ENCODE assay signal across 8 cellular contexts in genomic region chr2:170816499-170817246, GRCh38. TPM values are rescaled to one million over a fixed set of nuclear protein-coding genes. Genes with fewer than 3 reads are reported as not detected.
DNase-seq lines count a peak whose midpoint lies in the region; ATAC-seq, FAIRE-seq and TF ChIP-seq lines count a peak whose summit lies in the region.

Gene GAD1 (plus strand): TSS chr2:170816887. CDS start chr2:170818592, 1,705 bp downstream.

- H3K9ac ChIP-seq in Karpas-422 (ENCODE audit: low read length) = peak within 1 kb of the TSS; percentile 48

- peaks cover 92% of the 10 kb centered on the region for H3K27me3 Mint-ChIP-seq in osteocyte (ENCODE audit: unreplicated experiment)

- peak; percentile 56 to 79 for ATAC-seq in A549
- peak; percentile 48 for ATAC-seq in GM18868 (IDR thresholded peaks at IDR 0.05; ENCODE audit: unreplicated experiment)
- peak; percentile 82 for ATAC-seq in Panc1
- peak; percentile 61 to 64 for ATAC-seq in upper lobe of left lung (ENCODE audit: low FRiP score in 2 of 2)

- no peak for TF ChIP-seq CTCF in A549 (IDR thresholded peaks at IDR 0.05)
- no peak for TF ChIP-seq CTCF in Panc1 (IDR thresholded peaks at IDR 0.05)
- TF ChIP-seq CTCF in osteocyte (IDR thresholded peaks at IDR 0.05) = no peak
- TF ChIP-seq CTCF in upper lobe of left lung (IDR thresholded peaks at IDR 0.05) = no peak

- H3K4me1 ChIP-seq in A549 (peaks cover 30% of the 10 kb centered on the region), Karpas-422 (ENCODE audit: low read length) (peaks cover 23% of the 10 kb centered on the region), Panc1 (ENCODE audit: control insufficient read depth, insufficient read depth, low read length) (peaks cover 10% of the 10 kb centered on the region), upper lobe of left lung (peaks cover 54 to 76% (median 63%) of the 10 kb centered on the region in 4 donors)

- no peaks in the 10 kb centered on the region for H3K9me3 Mint-ChIP-seq in osteocyte (ENCODE audit: unreplicated experiment)

- no TSS peak for BruUV-seq in Panc1 (replicated peaks; lab: Mats Ljungman, UMichigan)

- peaks cover 45% of the 10 kb centered on the region for H3K4me1 Mint-ChIP-seq in osteocyte (ENCODE audit: unreplicated experiment)

- no peaks in the 10 kb centered on the region for H3K36me3 Mint-ChIP-seq in osteocyte (ENCODE audit: unreplicated experiment)

- no peaks in the 10 kb centered on the region for H3K36me3 ChIP-seq in Karpas-422 (ENCODE audit: insufficient read depth, low read length)
- H3K36me3 ChIP-seq in Panc1 (ENCODE audit: control insufficient read depth, insufficient read depth, low read length) = no peaks in the 10 kb centered on the region; the same call in 1 of the 2 replicates
- H3K36me3 ChIP-seq in upper lobe of left lung = no peaks in the 10 kb centered on the region

- TF ChIP-seq POLR2A in A549 (IDR thresholded peaks at IDR 0.05; ENCODE audit: low read length) (no peak), upper lobe of left lung (IDR thresholded peaks at IDR 0.05) (no peak)

- no peaks in the 10 kb centered on the region for H4K20me1 ChIP-seq in Karpas-422 (ENCODE audit: insufficient read depth, low read depth, low read length)

- no peak for TF ChIP-seq RAD21 in A549 (conservative IDR thresholded peaks at IDR 0.05 in 1 of 2, IDR thresholded peaks at IDR 0.05 in 1 of 2)

- intact Hi-C loops in Panc1 (cut with micrococcal nuclease; ENCODE audit: unreplicated experiment) = loop anchor here (5.0 to 10.0 kb wide), 3 partner anchors 102 to 579 kb away; partner anchors contain the start of gene SP5
- intact Hi-C loops in head of caudate nucleus (cut with DNase I) = loop anchor here (5.0 to 10.0 kb wide), 2 partner anchors 442 to 579 kb away; no protein-coding TSS in a partner anchor

- peak within 1 kb of the TSS; percentile 79; the same call in 1 of the 2 replicates for H2AFZ ChIP-seq in Karpas-422 (ENCODE audit: low read length)

- DNase-seq in A549 (ENCODE audit: low read depth in 1 of 2, low spot score in 1 of 2) (peak; percentile 56 to 70), Karpas-422 (peak; percentile 83), Panc1 (ENCODE audit: low read depth, low spot score) (no peak), head of caudate nucleus (peak; percentile 60 to 96 (median 86)), osteocyte (ENCODE audit: extremely low spot score, unreplicated experiment) (no peak), upper lobe of left lung (peak; percentile 59 to 87)
- peak; percentile 66 for DNase-seq in activated naive CD4-positive, alpha-beta T cell treated with Interleukin-2 at 50 U/mL for 16 hours

- TF ChIP-seq EP300 in A549 (IDR thresholded peaks at IDR 0.05) = no peak
- TF ChIP-seq EP300 in upper lobe of left lung (IDR thresholded peaks at IDR 0.05) = no peak

- FAIRE-seq in A549 (lab: Jason Lieb, UNC) = no peak

- WGBS in A549 (ENCODE audit: missing lambda C conversion rate) = under 1% methylated on average over 24 of the region's 59 CpGs
- WGBS in upper lobe of left lung, 2 donors = 1% methylated on average over 24 to 54 of the region's 59 CpGs

- H3K27ac Mint-ChIP-seq in osteocyte (ENCODE audit: unreplicated experiment) = no peak within 1 kb of the TSS

- CTCF ChIA-PET in A549 (lab: Yijun Ruan, JAX) (interaction anchor here (0.7 to 6.8 kb wide), 35 partner anchors 10 to 584 kb away, joined by 3 to 95 read pairs (median 6); partner anchors contain the start of gene ERICH2), Panc1 (lab: Charles Lee) (interaction anchor here (0.7 to 2.1 kb wide), 6 partner anchors 9 to 510 kb away, joined by 3 to 9 read pairs (median 4); partner anchors contain the start of gene GORASP2)

- H3K9me2 ChIP-seq in Karpas-422 (replicated peaks; ENCODE audit: insufficient read depth, low read length) = no peaks in the 10 kb centered on the region

- H3K27ac ChIP-seq in A549 (no peak within 1 kb of the TSS), Karpas-422 (ENCODE audit: low read length) (no peak within 1 kb of the TSS), Panc1 (ENCODE audit: low read length) (peak within 1 kb of the TSS; percentile 81), upper lobe of left lung (no peak within 1 kb of the TSS)

- H3K4me2 ChIP-seq in A549 = peak within 1 kb of the TSS; percentile 98
- H3K4me2 ChIP-seq in Karpas-422 (ENCODE audit: low read depth, low read length, poor library complexity, severe bottlenecking) = peak within 1 kb of the TSS; percentile 74

- H3K4me3 ChIP-seq in A549 (peak within 1 kb of the TSS; percentile 43), Karpas-422 (ENCODE audit: low read length) (peak within 1 kb of the TSS; percentile 63), Panc1 (ENCODE audit: low read depth in 2 of 2, low read length in 2 of 2) (peak within 1 kb of the TSS; percentile 68 to 92), upper lobe of left lung (peak within 1 kb of the TSS; percentile 23 to 49 (median 38))

- no peaks in the 10 kb centered on the region for H3K79me2 ChIP-seq in Karpas-422 (ENCODE audit: low read length)

- no peaks in the 10 kb centered on the region for H3K9me3 ChIP-seq in A549
- no peaks in the 10 kb centered on the region for H3K9me3 ChIP-seq in Karpas-422 (ENCODE audit: low read length)
- no peaks in the 10 kb centered on the region for H3K9me3 ChIP-seq in Panc1 (ENCODE audit: control insufficient read depth, insufficient read depth, low read depth, low read length)
- H3K9me3 ChIP-seq in upper lobe of left lung = no peaks in the 10 kb centered on the region

- peak within 1 kb of the TSS; percentile 64 for H3K4me3 Mint-ChIP-seq in osteocyte (ENCODE audit: unreplicated experiment)

- no peaks in the 10 kb centered on the region for H3K27me3 ChIP-seq in Karpas-422 (ENCODE audit: low read length)
- no peaks in the 10 kb centered on the region; the same call in none of the 2 replicates for H3K27me3 ChIP-seq in Panc1 (ENCODE audit: control insufficient read depth, insufficient read depth, low read length)
- peaks cover 4 to 81% (median 64%) of the 10 kb centered on the region in 4 donors for H3K27me3 ChIP-seq in upper lobe of left lung

- POLR2A ChIA-PET in A549 (lab: Yijun Ruan, JAX) = no interaction called here
- POLR2A ChIA-PET in Panc1 (lab: Charles Lee) = interaction anchor here (0.7 kb wide), 1 partner anchor 408 kb away, joined by 9 read pairs; no protein-coding TSS in a partner anchor

- in situ Hi-C loops in Panc1 (cut with HindIII; ENCODE audit: low pct_unique_long_range_greater_than_20kb, low sequenced_read_pairs) = no loop called here

TF ChIP-seq in A549, 52 proteins besides CTCF, POLR2A, EP300 and RAD21:
- TF ChIP-seq HDAC2 (IDR thresholded peaks at IDR 0.05) (no peak), MAX (IDR thresholded peaks at IDR 0.05) (peak; percentile 32), TFCP2L1 (CRISPR knock-in tag; IDR thresholded peaks at IDR 0.05) (no peak), E2F6 (IDR thresholded peaks at IDR 0.05; ENCODE audit: borderline replicate concordance, low read depth) (peak; percentile 68), TP53 (CRISPR knock-in tag; IDR thresholded peaks at IDR 0.05) (no peak)

RNA-seq across cellular contexts. Expression of gene GAD1, which starts in this region (rescaled TPM):
- 0.41 and 0.48 TPM in 2 replicates for polyA plus RNA-seq in A549 (2011; rRNA removed)
- polyA plus RNA-seq in A549 (2012; cell fraction: cytosol; rRNA removed) = 0.36 and 0.79 TPM in 2 replicates
- 0.60 and 0.91 TPM in 2 replicates for polyA plus RNA-seq in A549 (2012; cell fraction: nucleus; rRNA removed)
- polyA plus RNA-seq in A549 (2017; fragmentation: RNase III; extraction: RNeasy Plus Mini Kit Qiagen cat#74134 plus additional on column Dnase treatment) = 0.13 to 0.26 TPM (median 0.15 TPM) in 3 replicates
- polyA minus RNA-seq in A549 (2011; rRNA and poly(A)+ RNA removed) = 0.29 TPM in 1 of 2 replicates, not detected in the other
- 7.1 and 7.7 TPM in 2 replicates for total RNA-seq in Karpas-422 (2014; rRNA removed; shearing (Covaris generic); ENCODE audit: low replicate concordance)
- total RNA-seq in Panc1 (2021; ENCODE audit: unreplicated experiment) = 12.5 TPM
- 10.1 TPM for polyA plus RNA-seq in Panc1 (2012; ENCODE audit: insufficient read length)
- not detected in 2 replicates for total RNA-seq in osteocyte
- total RNA-seq in upper lobe of left lung = under 1 TPM in 2 of 6 donors, not detected in 4; 0.29 to 0.79 TPM

Comparison
In these comparisons a context has a peak if more than half of its experiments do, and no peak if none do; other contexts are left out.
1. Peak in DNase-seq, ATAC-seq, H3K4me3 ChIP-seq and H3K4me2 ChIP-seq in A549; RNA of the gene not detected or under 1 TPM.
2. Peak in DNase-seq, ATAC-seq and H3K4me3 ChIP-seq in upper lobe of left lung; RNA of the gene not detected or under 1 TPM.
3. DNase-seq: peak in Karpas-422 (single experiment), activated naive CD4-positive, alpha-beta T cell treated with Interleukin-2 at 50 U/mL for 16 hours (single experiment) and head of caudate nucleus (42 of 42); none in Panc1 (single experiment) and osteocyte (single experiment).
4. Peak in every context shown above with its lines, with median percentiles within 50 percentile points of each other: ATAC-seq and H3K4me3 ChIP-seq.